Comparison of ENCODE assay signal across 17 cellular contexts in genomic region chr12:116495260-116495659, GRCh38.
A peak's percentile ranks its signal among the peaks of the same experiment; 100 is the strongest.
DNase-seq lines count a peak whose midpoint lies in the region; ATAC-seq and TF ChIP-seq lines count a peak whose summit lies in the region.
"Had no signal": no experiment of that assay in that cellular context is flagged by ENCODE, and none has a peak within 500 bp of the region (broad histone marks: within the 10 kb centered on the region; RNA-seq: fewer than 3 reads in every experiment).

No MANE protein-coding gene starts in this region.

- no peak overlapping the region for H3K27ac ChIP-seq in neural progenitor cell
- H3K27ac ChIP-seq: colonic mucosa had no signal

- H3K27me3 ChIP-seq in neural progenitor cell: no peaks in the 10 kb centered on the region
- H3K27me3 ChIP-seq: colonic mucosa had no signal

- TF ChIP-seq CTCF in Calu3 (IDR thresholded peaks at IDR 0.05; ENCODE audit: unreplicated experiment) (no peak), neural progenitor cell (IDR thresholded peaks at IDR 0.05) (no peak)

- CTCF ChIA-PET in Calu3 (lab: Charles Lee): interaction anchor here (1.0 kb wide), 1 partner anchor 11 kb away, joined by 7 read pairs; no protein-coding TSS in a partner anchor

- H3K9ac ChIP-seq in neural progenitor cell: no peak overlapping the region

- peaks cover 6% of the 10 kb centered on the region for H3F3A ChIP-seq in neural progenitor cell (ENCODE audit: low read depth)

- H2AFZ ChIP-seq in neural progenitor cell (replicated peaks): no peak overlapping the region

- no peak overlapping the region for H3K4me3 Mint-ChIP-seq in Calu3 (ENCODE audit: low read depth, unreplicated experiment)
- no peak overlapping the region for H3K4me3 Mint-ChIP-seq in neural progenitor cell
- no peak overlapping the region for H3K4me3 Mint-ChIP-seq in T-helper 17 cell
- H3K4me3 Mint-ChIP-seq: activated naive CD4-positive, alpha-beta T cell treated with anti-CD3 and anti-CD28 coated beads, Interleukin-2, amount 50 U/mL, for 24 hours; CD8-positive, alpha-beta T cell; stimulated activated naive CD8-positive, alpha-beta T cell treated with anti-CD3 and anti-CD28 coated beads, Interleukin-15, amount 100 ng/mL, for 72 hours had no signal

- peaks cover 11% of the 10 kb centered on the region for H3K4me1 ChIP-seq in neural progenitor cell
- H3K4me1 ChIP-seq: colonic mucosa had no signal

- no peaks in the 10 kb centered on the region for H3K27me3 Mint-ChIP-seq in Calu3 (ENCODE audit: unreplicated experiment)
- H3K27me3 Mint-ChIP-seq in neural progenitor cell (ENCODE audit: insufficient read depth, low read depth): peaks cover 10% of the 10 kb centered on the region
- H3K27me3 Mint-ChIP-seq in T-helper 17 cell: no peaks in the 10 kb centered on the region
- H3K27me3 Mint-ChIP-seq: activated naive CD4-positive, alpha-beta T cell treated with anti-CD3 and anti-CD28 coated beads, Interleukin-2, amount 50 U/mL, for 24 hours; stimulated activated naive CD8-positive, alpha-beta T cell treated with anti-CD3 and anti-CD28 coated beads, Interleukin-15, amount 100 ng/mL, for 72 hours had no signal

- H3K4me3 ChIP-seq in neural progenitor cell: no peak overlapping the region
- H3K4me3 ChIP-seq: colonic mucosa had no signal

- H3K4me1 Mint-ChIP-seq in Calu3 (ENCODE audit: low read depth, unreplicated experiment) (peaks cover 33% of the 10 kb centered on the region), neural progenitor cell (peaks cover 3% of the 10 kb centered on the region), T-helper 17 cell (no peaks in the 10 kb centered on the region)
- H3K4me1 Mint-ChIP-seq: activated naive CD4-positive, alpha-beta T cell treated with anti-CD3 and anti-CD28 coated beads, Interleukin-2, amount 50 U/mL, for 24 hours; stimulated activated naive CD8-positive, alpha-beta T cell treated with anti-CD3 and anti-CD28 coated beads, Interleukin-15, amount 100 ng/mL, for 72 hours had no signal

- H3K36me3 Mint-ChIP-seq in Calu3 (ENCODE audit: insufficient read depth, unreplicated experiment) (no peaks in the 10 kb centered on the region), neural progenitor cell (no peaks in the 10 kb centered on the region), T-helper 17 cell (ENCODE audit: low read depth) (no peaks in the 10 kb centered on the region)
- H3K36me3 Mint-ChIP-seq: activated naive CD4-positive, alpha-beta T cell treated with anti-CD3 and anti-CD28 coated beads, Interleukin-2, amount 50 U/mL, for 24 hours; CD8-positive, alpha-beta T cell had no signal

- no peaks in the 10 kb centered on the region for H3K79me2 ChIP-seq in neural progenitor cell (ENCODE audit: low read depth)

- ATAC-seq in esophagus mucosa (peak; percentile 71), T-helper 17 cell (no peak), GM21576 (IDR thresholded peaks at IDR 0.05; ENCODE audit: unreplicated experiment) (no peak)
- ATAC-seq: CD8-positive, alpha-beta T cell; HepG2; stimulated activated naive CD8-positive, alpha-beta T cell treated with anti-CD3 and anti-CD28 coated beads, Interleukin-15, amount 100 ng/mL, for 72 hours had no signal

- H4K20me1 ChIP-seq in neural progenitor cell (ENCODE audit: low read depth): no peaks in the 10 kb centered on the region

- no peaks in the 10 kb centered on the region for H3K36me3 ChIP-seq in neural progenitor cell
- H3K36me3 ChIP-seq: colonic mucosa had no signal

- no TSS peak for BruUV-seq in Calu3 (replicated peaks; lab: Mats Ljungman, UMichigan)

- intact Hi-C loops in Calu3 (cut with micrococcal nuclease; ENCODE audit: unreplicated experiment): no loop called here

- peaks cover 2% of the 10 kb centered on the region for H3K9me3 Mint-ChIP-seq in Calu3 (ENCODE audit: low read depth, unreplicated experiment)
- no peaks in the 10 kb centered on the region for H3K9me3 Mint-ChIP-seq in neural progenitor cell
- H3K9me3 Mint-ChIP-seq: activated naive CD4-positive, alpha-beta T cell treated with anti-CD3 and anti-CD28 coated beads, Interleukin-2, amount 50 U/mL, for 24 hours; CD8-positive, alpha-beta T cell had no signal

- no peaks in the 10 kb centered on the region for H3K9me3 ChIP-seq in neural progenitor cell (ENCODE audit: low read depth)
- H3K9me3 ChIP-seq in T-helper 17 cell (ENCODE audit: control insufficient read depth, low read length, poor library complexity, severe bottlenecking): no peaks in the 10 kb centered on the region
- H3K9me3 ChIP-seq: colonic mucosa had no signal

- DNase-seq in Calu3: peak; percentile 71
- peak; percentile 93 for DNase-seq in M059J (ENCODE audit: low read depth)
- peak; percentile 23 for DNase-seq in neural progenitor cell (ENCODE audit: low spot score)
- DNase-seq in stimulated activated CD4-positive, alpha-beta T cell treated with anti-CD3 and anti-CD28 coated beads, Interleukin-4, amount 100 ng/mL, for 24 hours: no peak
- DNase-seq in T-helper 17 cell: no peak
- DNase-seq in NCI-H748 treated with DMSO at 0.1 percent for 48 hours (lab: John Stamatoyannopoulos, UW): no peak
- DNase-seq: activated CD8-positive, alpha-beta memory T cell treated with anti-CD3 and anti-CD28 coated beads for 24 hours; CD8-positive, alpha-beta T cell; colonic mucosa; NCI-H187 treated with DMSO at 0.1 percent for 48 hours; stimulated activated CD4-positive, alpha-beta T cell treated with anti-CD3 and anti-CD28 coated beads, Interleukin-2, amount 100 ng/mL, for 48 hours; stimulated activated naive CD8-positive, alpha-beta T cell treated with anti-CD3 and anti-CD28 coated beads, Interleukin-15, amount 100 ng/mL, for 72 hours; T-helper 2 cell had no signal

- H3K4me2 ChIP-seq in neural progenitor cell: no peak overlapping the region

- H3K27ac Mint-ChIP-seq in Calu3 (ENCODE audit: unreplicated experiment) (no peak overlapping the region), neural progenitor cell (no peak overlapping the region), T-helper 17 cell (no peak overlapping the region)
- H3K27ac Mint-ChIP-seq: activated naive CD4-positive, alpha-beta T cell treated with anti-CD3 and anti-CD28 coated beads, Interleukin-2, amount 50 U/mL, for 24 hours; CD8-positive, alpha-beta T cell; stimulated activated naive CD8-positive, alpha-beta T cell treated with anti-CD3 and anti-CD28 coated beads, Interleukin-15, amount 100 ng/mL, for 72 hours had no signal

Comparison
In these comparisons a context has a peak if more than half of its experiments do, and no peak if none do; other contexts are left out.
1. DNase-seq: peak in Calu3 (single experiment), M059J (single experiment) and neural progenitor cell (single experiment); none in stimulated activated CD4-positive, alpha-beta T cell treated with anti-CD3 and anti-CD28 coated beads, Interleukin-4, amount 100 ng/mL, for 24 hours (single experiment), T-helper 17 cell (0 of 3) and NCI-H748 treated with DMSO at 0.1 percent for 48 hours (single experiment).